Comparison of ENCODE assay signal across 1 cellular context in genomic region chr22:17678817-17679385, GRCh38.
TF ChIP-seq lines count a peak whose summit lies in the region.

No MANE protein-coding gene starts in this region.

TF ChIP-seq in WTC11, 78 proteins besides CTCF, POLR2A, EP300 and RAD21 (continued from another document):
- no peak for TF ChIP-seq FOXP4 (CRISPR knock-in tag; IDR thresholded peaks at IDR 0.05)
